12 cellular contexts compared by ENCODE assay signal in genomic region chr15:90033448-90033847, GRCh38. TPM values are rescaled to one million over a fixed set of nuclear protein-coding genes. Genes with fewer than 3 reads are reported as not detected.
DNase-seq lines count a peak whose midpoint lies in the region; ATAC-seq and TF ChIP-seq lines count a peak whose summit lies in the region.
"Had no signal": no experiment of that assay in that cellular context is flagged by ENCODE, and none has a peak within 500 bp of the region (broad histone marks: within the 10 kb centered on the region; RNA-seq: fewer than 3 reads in every experiment).

No MANE protein-coding gene starts in this region.

- no peaks in the 10 kb centered on the region for H4K20me1 ChIP-seq in BLaER1

- peak; percentile 57 for DNase-seq in coronary artery (ENCODE audit: low spot score)
- no peak for DNase-seq in natural killer cell treated with Interleukin-12 subunit alpha and Interleukin-12 subunit beta and Interleukin-15 and Interleukin-18, amount 100 ng/mL, for 72 hours (ENCODE audit: low spot score)
- DNase-seq in cerebellar nuclear complex (lab: John Stamatoyannopoulos, UW), result no peak
- DNase-seq in D341Med (ENCODE audit: low spot score), result no peak
- DNase-seq in GM10248 (ENCODE audit: extremely low spot score), result no peak
- DNase-seq: activated CD4-positive, CD25-positive, alpha-beta regulatory T cell treated with anti-CD3 and anti-CD28 coated beads, Interleukin-2, amount 50 U/mL, for 72 hours; aorta; NCI-H2107 had no signal

- H3K4me3 ChIP-seq in BLaER1 (no peak overlapping the region; the same call in 1 of the 2 replicates), coronary artery (no peak overlapping the region)

- H3K9me3 Mint-ChIP-seq in natural killer cell treated with Interleukin-12 subunit alpha and Interleukin-12 subunit beta and Interleukin-15 and Interleukin-18, amount 100 ng/mL, for 72 hours, result no peaks in the 10 kb centered on the region

- no peaks in the 10 kb centered on the region for H3K27me3 Mint-ChIP-seq in natural killer cell treated with Interleukin-12 subunit alpha and Interleukin-12 subunit beta and Interleukin-15 and Interleukin-18, amount 100 ng/mL, for 72 hours
- H3K27me3 Mint-ChIP-seq: progenitor cell of endocrine pancreas had no signal

- H3K27ac ChIP-seq in BLaER1 (peak overlapping the region; percentile 95), KOPT-K1 (ENCODE audit: low read depth, low read length, poor library complexity, severe bottlenecking) (peak overlapping the region; percentile 75), coronary artery (peak overlapping the region in 1 of 2 donors; percentile 82)

- peaks cover 99% of the 10 kb centered on the region for H3K4me1 ChIP-seq in BLaER1

- H3K27me3 ChIP-seq in BLaER1, result no peaks in the 10 kb centered on the region

- peak overlapping the region; percentile 67 for H3K9ac ChIP-seq in BLaER1

- peak overlapping the region; percentile 87 to 92 for H3K27ac Mint-ChIP-seq in natural killer cell treated with Interleukin-12 subunit alpha and Interleukin-12 subunit beta and Interleukin-15 and Interleukin-18, amount 100 ng/mL, for 72 hours

- no peak for ATAC-seq in natural killer cell treated with Interleukin-12 subunit alpha and Interleukin-12 subunit beta and Interleukin-15 and Interleukin-18, amount 100 ng/mL, for 72 hours
- ATAC-seq in GM21737 (IDR thresholded peaks at IDR 0.05; ENCODE audit: unreplicated experiment), result no peak

- H3K4me1 Mint-ChIP-seq in natural killer cell treated with Interleukin-12 subunit alpha and Interleukin-12 subunit beta and Interleukin-15 and Interleukin-18, amount 100 ng/mL, for 72 hours (ENCODE audit: low read depth in 2 of 2), result peaks cover 72% of the 10 kb centered on the region in 2 donors

- H3K9me3 ChIP-seq in BLaER1 (peaks cover 2% of the 10 kb centered on the region), KOPT-K1 (ENCODE audit: insufficient read depth, low read length, poor library complexity, severe bottlenecking) (peaks cover under 1% of the 10 kb centered on the region)

- TF ChIP-seq CTCF in coronary artery (IDR thresholded peaks at IDR 0.05) (no peak), GM10248 (IDR thresholded peaks at IDR 0.05; ENCODE audit: control extremely low read depth, extremely low read depth, low read depth, missing control alignments) (no peak)

- no peaks in the 10 kb centered on the region for H3K36me3 Mint-ChIP-seq in natural killer cell treated with Interleukin-12 subunit alpha and Interleukin-12 subunit beta and Interleukin-15 and Interleukin-18, amount 100 ng/mL, for 72 hours

- POLR2A ChIA-PET in GM10248 (lab: Yijun Ruan, JAX), result no interaction called here

- peak overlapping the region; percentile 69 for H3K4me3 Mint-ChIP-seq in natural killer cell treated with Interleukin-12 subunit alpha and Interleukin-12 subunit beta and Interleukin-15 and Interleukin-18, amount 100 ng/mL, for 72 hours

- CTCF ChIA-PET in GM10248 (lab: Yijun Ruan, JAX), result interaction anchor here (0.9 to 3.0 kb wide), 7 partner anchors 10 to 273 kb away, joined by 3 to 11 read pairs (median 3); no protein-coding TSS in a partner anchor

- H3K4me2 ChIP-seq in BLaER1, result peak overlapping the region; percentile 95

- peaks cover 3% of the 10 kb centered on the region; the same call in 1 of the 2 replicates for H3K36me3 ChIP-seq in BLaER1
- no peaks in the 10 kb centered on the region for H3K36me3 ChIP-seq in KOPT-K1 (ENCODE audit: insufficient read depth, low read length)

RNA-seq across cellular contexts. Expression of gene ZNF710, which starts 32.3 kb away (rescaled TPM):
- total RNA-seq in natural killer cell treated with Interleukin-12 subunit alpha and Interleukin-12 subunit beta and Interleukin-15 and Interleukin-18, amount 100 ng/mL, for 72 hours, result 10 to 100 TPM; 26.6 to 32.6 TPM
